Comparison of ENCODE assay signal across 30 cellular contexts in the genomic region with DNA sequence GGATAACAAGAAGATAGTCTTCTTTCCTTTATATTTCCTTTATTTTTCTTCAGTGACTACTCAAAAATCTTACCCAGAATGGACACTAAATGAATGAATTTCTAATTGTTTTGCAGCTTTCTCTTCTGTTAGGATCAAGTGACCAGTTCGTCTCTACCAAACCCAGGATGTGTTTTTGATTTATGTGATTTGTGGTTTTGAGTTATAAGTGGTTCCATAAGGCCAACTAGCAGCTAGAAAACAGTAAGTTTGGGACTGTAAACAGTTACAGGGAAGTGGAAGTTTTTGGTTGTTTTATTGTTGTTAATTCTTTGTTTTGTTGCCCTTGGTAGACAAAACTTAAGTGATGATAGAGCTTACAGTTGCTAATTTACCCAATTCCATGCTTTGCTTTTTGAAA.
"Had no signal": no experiment of that assay in that cellular context is flagged by ENCODE, and none has a peak within 500 bp of the region (broad histone marks: within the 10 kb centered on the region; RNA-seq: fewer than 3 reads in every experiment).

No MANE protein-coding gene starts in this region.

- H3K4me1 ChIP-seq: foreskin keratinocyte, parathyroid adenoma, right atrium auricular region, stomach, thyroid gland, upper lobe of left lung had no signal

- H3K27me3 ChIP-seq: body of pancreas, foreskin keratinocyte, heart right ventricle, right atrium auricular region, stomach, thyroid gland, upper lobe of left lung, vagina had no signal

- H3K4me1 Mint-ChIP-seq: naive thymus-derived CD4-positive, alpha-beta T cell; neural crest cell; stimulated activated naive B cell treated with anti-CD40 and anti-IgM and Interleukin-4, amounts not matched to agents 10 μg/mL and 1 μg/mL and 100 μg/mL, for 72 hours had no signal

- H3K27ac ChIP-seq: foreskin keratinocyte, heart right ventricle, parathyroid adenoma, right atrium auricular region, stomach, thyroid gland, upper lobe of left lung, vagina, WERI-Rb-1 had no signal

- H3K4me3 Mint-ChIP-seq: activated naive CD8-positive, alpha-beta T cell; naive thymus-derived CD4-positive, alpha-beta T cell; neural crest cell; stimulated activated naive B cell treated with anti-CD40 and anti-IgM and Interleukin-4, amounts not matched to agents 10 μg/mL and 1 μg/mL and 100 μg/mL, for 72 hours had no signal

- H3K36me3 ChIP-seq: heart right ventricle, right atrium auricular region, stomach, thyroid gland, upper lobe of left lung, vagina, WERI-Rb-1 had no signal

- H3K4me3 ChIP-seq: body of pancreas, heart right ventricle, right atrium auricular region, stomach, thyroid gland, upper lobe of left lung, vagina had no signal

- DNase-seq: activated CD4-positive, alpha-beta T cell treated with anti-CD3 and anti-CD28 coated beads for 48 hours; activated CD4-positive, alpha-beta T cell treated with anti-CD3 and anti-CD28 coated beads, Interleukin-2, amount 50 U/mL, for 48 hours; activated CD8-positive, alpha-beta memory T cell treated with anti-CD3 and anti-CD28 coated beads for 24 hours; activated effector memory CD4-positive, alpha-beta T cell treated with Interleukin-2 at 50 U/mL for 16 hours; activated naive CD4-positive, alpha-beta T cell treated with Interleukin-2 at 50 U/mL for 16 hours; aorta; body of pancreas; dermis blood vessel endothelial cell; effector CD4-positive, alpha-beta T cell; foreskin keratinocyte; heart right ventricle; islet precursor cell; left ventricle myocardium superior; midbrain; naive thymus-derived CD4-positive, alpha-beta T cell; nucleus accumbens; stimulated activated CD4-positive, alpha-beta T cell treated with anti-CD3 and anti-CD28 coated beads, Interleukin-15, amount 100 ng/mL, for 24 hours; stimulated activated CD4-positive, alpha-beta T cell treated with anti-CD3 and anti-CD28 coated beads, Interleukin-2, amount 100 ng/mL, for 24 hours; stimulated activated naive B cell treated with anti-CD40 and anti-IgM and Interleukin-4, amounts not matched to agents 10 μg/mL and 1 μg/mL and 100 μg/mL, for 72 hours; stomach; T1000; thyroid gland; upper lobe of left lung; WERI-Rb-1 had no signal

- ATAC-seq: activated CD4-positive, CD25-positive, alpha-beta regulatory T cell treated with anti-CD3 and anti-CD28 coated beads, Interleukin-2, amount 50 U/mL, for 24 hours; body of pancreas; foreskin keratinocyte; heart right ventricle; left ventricle myocardium superior; naive thymus-derived CD4-positive, alpha-beta T cell; stimulated activated naive B cell treated with anti-CD40 and anti-IgM and Interleukin-4, amounts not matched to agents 10 μg/mL and 1 μg/mL and 100 μg/mL, for 72 hours had no signal

- H3K36me3 Mint-ChIP-seq: activated naive CD8-positive, alpha-beta T cell; naive thymus-derived CD4-positive, alpha-beta T cell; stimulated activated naive B cell treated with anti-CD40 and anti-IgM and Interleukin-4, amounts not matched to agents 10 μg/mL and 1 μg/mL and 100 μg/mL, for 72 hours had no signal

- H3K9me3 ChIP-seq: body of pancreas, stomach, thyroid gland, vagina had no signal

- H3K9ac ChIP-seq: parathyroid adenoma had no signal

- H3K27ac Mint-ChIP-seq: activated naive CD8-positive, alpha-beta T cell; naive thymus-derived CD4-positive, alpha-beta T cell; stimulated activated naive B cell treated with anti-CD40 and anti-IgM and Interleukin-4, amounts not matched to agents 10 μg/mL and 1 μg/mL and 100 μg/mL, for 72 hours had no signal

- H3K27me3 Mint-ChIP-seq: stimulated activated naive B cell treated with anti-CD40 and anti-IgM and Interleukin-4, amounts not matched to agents 10 μg/mL and 1 μg/mL and 100 μg/mL, for 72 hours had no signal
